ENCODE assay signal across 19 cellular contexts in the genomic region with DNA sequence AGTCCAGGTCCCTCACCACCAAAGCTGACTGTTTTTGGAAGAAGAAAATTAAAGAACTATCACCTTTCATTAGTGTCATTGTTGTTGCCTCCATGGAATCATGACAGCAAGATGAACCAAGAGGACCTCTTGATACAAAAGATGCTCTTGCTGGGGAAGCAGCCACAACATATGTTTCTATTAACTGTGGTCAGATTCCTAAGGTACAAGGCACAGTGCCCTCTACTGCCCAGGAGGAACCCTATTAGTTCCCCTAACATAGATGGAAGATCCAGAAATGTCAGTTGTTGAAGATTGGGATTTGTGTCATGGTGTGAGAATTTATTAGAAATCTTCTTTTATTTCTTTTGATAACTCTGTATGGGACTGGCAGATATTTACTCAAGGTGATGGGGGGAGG.
"Had no signal": no experiment of that assay in that cellular context is flagged by ENCODE, and none has a peak within 500 bp of the region (broad histone marks: within the 10 kb centered on the region; RNA-seq: fewer than 3 reads in every experiment).

No MANE protein-coding gene starts in this region.

- DNase-seq: activated CD4-positive, alpha-beta memory T cell treated with anti-CD3 and anti-CD28 coated beads, Interleukin-2, amount 10 ng/mL, durations not matched to agents 7 days and 5 days; activated CD4-positive, alpha-beta T cell treated with anti-CD3 and anti-CD28 coated beads for 36 hours; activated CD8-positive, alpha-beta memory T cell treated with anti-CD3 and anti-CD28 coated beads, Interleukin-2, amount 10 ng/mL, durations not matched to agents 7 days and 5 days; activated naive CD8-positive, alpha-beta T cell treated with anti-CD3 and anti-CD28 coated beads for 36 hours; amniotic stem cell; effector CD8-positive, alpha-beta T cell; heart left ventricle; kidney; left ventricle myocardium inferior; mucosa of descending colon; naive B cell; stimulated activated CD4-positive, alpha-beta T cell treated with anti-CD3 and anti-CD28 coated beads, Interleukin-12 subunit alpha, Interleukin-12 subunit beta, amount 100 ng/mL, for 4 hours; stimulated activated CD4-positive, alpha-beta T cell treated with anti-CD3 and anti-CD28 coated beads, Interleukin-1b, Interleukin-23, amount 100 ng/mL, for 48 hours; stimulated activated CD8-positive, alpha-beta memory T cell treated with anti-CD3 and anti-CD28 coated beads, Interleukin-4, amount 100 ng/mL, for 48 hours; stimulated activated naive CD4-positive, alpha-beta T cell treated with Interleukin-2 at 50 U/mL for 16 hours; thyroid gland had no signal

- ATAC-seq: activated CD4-positive, alpha-beta T cell treated with anti-CD3 and anti-CD28 coated beads for 36 hours; activated CD8-positive, alpha-beta memory T cell treated with anti-CD3 and anti-CD28 coated beads, Interleukin-2, amount 10 ng/mL, durations not matched to agents 7 days and 5 days; gastroesophageal sphincter; heart left ventricle; mucosa of descending colon had no signal

- H3K27me3 ChIP-seq: cardiac muscle cell, esophagus muscularis mucosa, gastroesophageal sphincter, heart left ventricle, thyroid gland had no signal

- H3K9me3 ChIP-seq: esophagus muscularis mucosa, gastroesophageal sphincter, heart left ventricle, left ventricle myocardium inferior, mucosa of descending colon, thyroid gland had no signal

- H3K36me3 ChIP-seq: cardiac muscle cell, esophagus muscularis mucosa, gastroesophageal sphincter, heart left ventricle, left ventricle myocardium inferior, thyroid gland had no signal

- H3K4me3 ChIP-seq: cardiac muscle cell, esophagus muscularis mucosa, gastroesophageal sphincter, heart left ventricle, left ventricle myocardium inferior, mucosa of descending colon, thyroid gland had no signal

- H3K27ac ChIP-seq: cardiac muscle cell, esophagus muscularis mucosa, gastroesophageal sphincter, heart left ventricle, left ventricle myocardium inferior, thyroid gland had no signal

- H3K4me1 ChIP-seq: esophagus muscularis mucosa, gastroesophageal sphincter, heart left ventricle, left ventricle myocardium inferior, thyroid gland had no signal
